ENCODE assay signal across 8 cellular contexts in genomic region chr19:57578487-57579205, GRCh38. TPM values are rescaled to one million over a fixed set of nuclear protein-coding genes. Genes with fewer than 3 reads are reported as not detected.
DNase-seq lines count a peak whose midpoint lies in the region; ATAC-seq, FAIRE-seq and TF ChIP-seq lines count a peak whose summit lies in the region.

Gene ZNF416, minus strand, starts transcription at chr19:57578911. Its CDS starts 207 bp downstream, at chr19:57578704.

- TF ChIP-seq POLR2A in GM12891 (IDR thresholded peaks at IDR 0.05; ENCODE audit: low read depth, low read length) (peak; percentile 64), adrenal gland (IDR thresholded peaks at IDR 0.05) (no peak), heart left ventricle (IDR thresholded peaks at IDR 0.05) (peak in 1 of 2 donors; percentile 38)

- H3K4me1 ChIP-seq in adrenal gland (replicated peaks in 1 of 2) (peaks cover 5 to 21% of the 10 kb centered on the region in 2 donors), heart left ventricle (peaks cover 0 to 30% (median 18%) of the 10 kb centered on the region in 12 donors), trophoblast cell (ENCODE audit: control insufficient read depth in 1 of 2, insufficient read depth in 2 of 2, low read length in 2 of 2) (peaks cover 10 to 12% of the 10 kb centered on the region in 2 experiments)

- H3K27me3 Mint-ChIP-seq in type B pancreatic cell = no peaks in the 10 kb centered on the region

- peak within 1 kb of the TSS; percentile 14 for H2BK5ac ChIP-seq in trophoblast cell (ENCODE audit: low read depth, low read length, poor library complexity)

- H3K4me3 Mint-ChIP-seq in type B pancreatic cell = peak within 1 kb of the TSS; percentile 90

- FAIRE-seq in GM12891 (lab: Jason Lieb, UNC) = peak; percentile 100

- peak within 1 kb of the TSS; percentile 90 for H3K4me2 ChIP-seq in trophoblast cell (ENCODE audit: low read length)

- H4K12ac ChIP-seq in trophoblast cell (ENCODE audit: low read depth, low read length) = peak within 1 kb of the TSS; percentile 87

- peak within 1 kb of the TSS; percentile 38 for H2AK5ac ChIP-seq in trophoblast cell (ENCODE audit: low read length)

- TF ChIP-seq CTCF in adrenal gland (IDR thresholded peaks at IDR 0.05) (peak in 1 of 6 experiments; percentile 30), heart left ventricle (IDR thresholded peaks at IDR 0.05) (peak in 7 of 12 donors; percentile 7 to 53 (median 28)), type B pancreatic cell (conservative IDR thresholded peaks at IDR 0.05) (peak; percentile 37)

- H2AFZ ChIP-seq in trophoblast cell (ENCODE audit: insufficient read depth, low read length, poor library complexity) = peak within 1 kb of the TSS; percentile 88

- peak within 1 kb of the TSS; percentile 38 for H2BK120ac ChIP-seq in trophoblast cell (ENCODE audit: insufficient read depth, low read length, poor library complexity)

- H3K36me3 Mint-ChIP-seq in type B pancreatic cell = peaks cover 50% of the 10 kb centered on the region

- H3K27ac ChIP-seq in adrenal gland (peak within 1 kb of the TSS in 3 of 5 donors; percentile 24 to 76 (median 62)), heart left ventricle (peak within 1 kb of the TSS in 11 of 12 donors; percentile 58 to 87 (median 78)), trophoblast cell (ENCODE audit: low read depth, low read length) (no peak within 1 kb of the TSS)

- H2BK12ac ChIP-seq in trophoblast cell (ENCODE audit: low read length) = no peak within 1 kb of the TSS

- peak within 1 kb of the TSS; percentile 91 for H3K9ac ChIP-seq in trophoblast cell (ENCODE audit: low read length)

- WGBS in adrenal gland, 4 donors = 1% methylated on average over 16 to 62 of the region's 62 CpGs
- 0 to 1% (median 0%) methylated on average over 18 to 62 of the region's 62 CpGs for WGBS in heart left ventricle, 4 donors
- no CpG with 5 or more reads among the region's 62 CpGs for WGBS in trophoblast cell (ENCODE audit: extremely low coverage, insufficient coverage, insufficient read length)

- H3K14ac ChIP-seq in trophoblast cell (ENCODE audit: low read length) = peak within 1 kb of the TSS; percentile 88

- H3K4me1 Mint-ChIP-seq in type B pancreatic cell (ENCODE audit: unreplicated experiment) = peaks cover 9% of the 10 kb centered on the region

- H3K27ac Mint-ChIP-seq in type B pancreatic cell = peak within 1 kb of the TSS; percentile 77

- peak within 1 kb of the TSS; percentile 68 for H3K4ac ChIP-seq in trophoblast cell (ENCODE audit: low read depth, low read length)

- peak within 1 kb of the TSS; percentile 67 for H4K91ac ChIP-seq in trophoblast cell (ENCODE audit: low read depth, low read length)

- intact Hi-C loops in adrenal gland (cut with DNase I) (no loop called here), heart left ventricle (cut with DNase I) (loop anchor here in 3 of 10 donors (5.0 kb wide), 3 partner anchors 51 to 574 kb away; partner anchors contain the start of genes ZNF329 (in 1 of the 3) and ZNF549 (in 1 of the 3))

- peak; percentile 96 for ATAC-seq in HG02798 (IDR thresholded peaks at IDR 0.05; ENCODE audit: poor library complexity, unreplicated experiment)
- ATAC-seq in heart left ventricle = peak; percentile 95 to 99 (median 98)

- peaks cover 9% of the 10 kb centered on the region for H3K79me1 ChIP-seq in trophoblast cell (ENCODE audit: low read length)

- H3K36me3 ChIP-seq in adrenal gland (replicated peaks in 1 of 2) (peaks cover 0 to 10% of the 10 kb centered on the region in 2 donors), heart left ventricle (peaks cover 4 to 35% (median 28%) of the 10 kb centered on the region in 9 donors), trophoblast cell (ENCODE audit: control insufficient read depth in 1 of 2, insufficient read depth in 2 of 2, low read length in 2 of 2) (peaks cover 19 to 33% of the 10 kb centered on the region in 2 experiments)

- H3K4me3 ChIP-seq in adrenal gland (peak within 1 kb of the TSS; percentile 33 to 99 (median 66)), heart left ventricle (peak within 1 kb of the TSS; percentile 68 to 100 (median 95)), trophoblast cell (ENCODE audit: low read depth, low read length) (peak within 1 kb of the TSS; percentile 98)

- peaks cover 7% of the 10 kb centered on the region for H3K79me2 ChIP-seq in trophoblast cell (ENCODE audit: control insufficient read depth, insufficient read depth, low read length, poor library complexity)

- peaks cover 0 to 39% (median 0%) of the 10 kb centered on the region in 3 donors for H3K9me3 ChIP-seq in adrenal gland (replicated peaks in 1 of 3)
- peaks cover 0 to 56% (median 30%) of the 10 kb centered on the region in 12 donors for H3K9me3 ChIP-seq in heart left ventricle
- peaks cover 37% of the 10 kb centered on the region for H3K9me3 ChIP-seq in trophoblast cell (ENCODE audit: insufficient read depth, low read depth, low read length)

- peak; percentile 94 for DNase-seq in GM12891 (ENCODE audit: insufficient read length, low spot score)
- peak; percentile 79 for DNase-seq in NCI-H1417 treated with DMSO at 0.1 percent for 48 hours (lab: John Stamatoyannopoulos, UW)
- peak; percentile 98 for DNase-seq in SW480 (ENCODE audit: low spot score)
- DNase-seq in adrenal gland = peak; percentile 98 to 99 (median 98)
- peak; percentile 97 to 99 (median 98) for DNase-seq in heart left ventricle
- peak; percentile 98 to 100 for DNase-seq in trophoblast cell
- DNase-seq in type B pancreatic cell (ENCODE audit: extremely low spot score, unreplicated experiment) = peak; percentile 95

- peak within 1 kb of the TSS; percentile 84 for H3K18ac ChIP-seq in trophoblast cell (ENCODE audit: low read length)

- H3K27me3 ChIP-seq in adrenal gland = no peaks in the 10 kb centered on the region
- H3K27me3 ChIP-seq in heart left ventricle = no peaks in the 10 kb centered on the region
- no peaks in the 10 kb centered on the region for H3K27me3 ChIP-seq in trophoblast cell (ENCODE audit: insufficient read depth, low read length)

- H4K8ac ChIP-seq in trophoblast cell (ENCODE audit: low read depth, low read length) = peak within 1 kb of the TSS; percentile 92

- H3K23ac ChIP-seq in trophoblast cell (ENCODE audit: low read length) = no peak within 1 kb of the TSS

- H3K9me3 Mint-ChIP-seq in type B pancreatic cell = peaks cover 41% of the 10 kb centered on the region

TF ChIP-seq in GM12891, 5 proteins besides CTCF, POLR2A, EP300 and RAD21:
- TF ChIP-seq PAX5 (IDR thresholded peaks at IDR 0.05; ENCODE audit: insufficient read depth, low read length, severe bottlenecking) (no peak), POU2F2 (IDR thresholded peaks at IDR 0.05; ENCODE audit: low read depth, low read length) (peak; percentile 90), POLR2AphosphoS5 (IDR thresholded peaks at IDR 0.05; ENCODE audit: low read depth, low read length) (no peak), SPI1 (IDR thresholded peaks at IDR 0.05; ENCODE audit: low read depth, low read length) (no peak), TAF1 (IDR thresholded peaks at IDR 0.05; ENCODE audit: low read depth, low read length) (peak; percentile 46; the same call in 1 of the 2 replicates)

RNA-seq across cellular contexts. Expression of gene ZNF416, which starts in this region (rescaled TPM):
- polyA plus RNA-seq in GM12891 (2012; ENCODE audit: low read depth, missing spikeins) = 2.1 TPM
- total RNA-seq in adrenal gland = 1 to 10 TPM; 2.1 to 6.1 (median 5.5) TPM
- polyA plus RNA-seq in adrenal gland = 1 to 10 TPM; 1.9 to 5.3 (median 2.3) TPM
- total RNA-seq in heart left ventricle = 1 to 10 TPM; 3.3 to 7.3 (median 5.1) TPM
- 1 to 10 TPM; 1.8 to 3.8 TPM for polyA plus RNA-seq in heart left ventricle
- 3.4 and 3.6 TPM in 2 replicates for polyA plus RNA-seq in trophoblast cell (2013)
- 9.1 and 10.3 TPM in 2 replicates for total RNA-seq in type B pancreatic cell (ENCODE audit: low replicate concordance)
